ENCODE assay signal across 1 cellular context in genomic region chr5:116358911-116359418, GRCh38.
A peak's percentile ranks its signal among the peaks of the same experiment; 100 is the strongest.
TF ChIP-seq lines count a peak whose summit lies in the region.

No MANE protein-coding gene starts in this region.

TF ChIP-seq in K562, 482 proteins besides CTCF, POLR2A, EP300 and RAD21 (continued from another document):
- TF ChIP-seq JUND (IDR thresholded peaks at IDR 0.05; ENCODE audit: borderline replicate concordance, low read depth, low read length) (peak; percentile 71; the same call in 1 of the 2 replicates), JUND (tag; IDR thresholded peaks at IDR 0.05; ENCODE audit: borderline replicate concordance, low read depth, low read length) (peak; percentile 84; the same call in 2 of the 3 replicates), RBM25 (IDR thresholded peaks at IDR 0.05; ENCODE audit: low read depth, low read length, severe bottlenecking) (peak; percentile 92), PBX2 (CRISPR knock-in tag; IDR thresholded peaks at IDR 0.05; ENCODE audit: low read depth) (no peak), PBX2 (tag; conservative IDR thresholded peaks at IDR 0.05; ENCODE audit: low read depth) (peak; percentile 82), ATF1 (CRISPR knock-in tag; IDR thresholded peaks at IDR 0.05) (no peak), ATF1 (tag; IDR thresholded peaks at IDR 0.05) (peak; percentile 63), YY1 (IDR thresholded peaks at IDR 0.05; ENCODE audit: borderline replicate concordance in 1 of 3, control insufficient read depth in 1 of 3, extremely low read depth in 1 of 3, insufficient read depth in 3 of 3, insufficient read length in 1 of 3, insufficient replicate concordance in 2 of 3, low read depth in 1 of 3, low read length in 2 of 3) (no peak), NFIX (CRISPR knock-in tag; IDR thresholded peaks at IDR 0.05; ENCODE audit: low read depth) (no peak), SPI1 (IDR thresholded peaks at IDR 0.05; ENCODE audit: borderline replicate concordance, low read depth, low read length) (peak; percentile 99), RCOR1 (IDR thresholded peaks at IDR 0.05; ENCODE audit: borderline replicate concordance in 1 of 2, low read depth in 2 of 2, low read length in 2 of 2) (no peak), ELK1 (CRISPR knock-in tag; IDR thresholded peaks at IDR 0.05) (no peak), CREM (IDR thresholded peaks at IDR 0.05; ENCODE audit: low read depth) (peak; percentile 77), ARID1B (IDR thresholded peaks at IDR 0.05) (peak; percentile 72), OTX1 (CRISPR knock-in tag; IDR thresholded peaks at IDR 0.05) (no peak), DPF2 (IDR thresholded peaks at IDR 0.05) (peak; percentile 47; the same call in 1 of the 2 replicates), MCM3 (IDR thresholded peaks at IDR 0.05) (no peak), SMARCA5 (IDR thresholded peaks at IDR 0.05) (peak; percentile 81; the same call in 1 of the 2 replicates), RHOXF2B (CRISPR knock-in tag; conservative IDR thresholded peaks at IDR 0.05) (no peak), ZNF384 (IDR thresholded peaks at IDR 0.05; ENCODE audit: low read depth, low read length) (peak; percentile 65; the same call in 1 of the 2 replicates), ATF7 (IDR thresholded peaks at IDR 0.05) (peak; percentile 94), ADNP (tag; IDR thresholded peaks at IDR 0.05) (0 out of 2 replicates have a peak, but pooled peaks have one; percentile 36), ZNF318 (IDR thresholded peaks at IDR 0.05; ENCODE audit: borderline replicate concordance in 1 of 2, low read depth in 1 of 2) (0 out of 4 replicates have a peak, but pooled peaks of 1 of the 2 experiments have one; percentile 47), YBX1 (IDR thresholded peaks at IDR 0.05) (no peak), CTBP1 (IDR thresholded peaks at IDR 0.05; ENCODE audit: borderline replicate concordance) (peak; percentile 27; the same call in 1 of the 2 replicates), LEF1 (IDR thresholded peaks at IDR 0.05) (peak; percentile 45; the same call in 1 of the 2 replicates), SMARCE1 (IDR thresholded peaks at IDR 0.05) (peak; percentile 85; the same call in 1 of the 2 replicates), SOX6 (IDR thresholded peaks at IDR 0.05) (peak; percentile 57; the same call in 1 of the 2 replicates), ZBTB49 (CRISPR knock-in tag; IDR thresholded peaks at IDR 0.05; ENCODE audit: borderline replicate concordance) (no peak), CBX1 (IDR thresholded peaks at IDR 0.05; ENCODE audit: low read depth) (0 out of 2 replicates have a peak, but pooled peaks have one; percentile 37), RFX7 (CRISPR knock-in tag; IDR thresholded peaks at IDR 0.05) (no peak), MTA1 (IDR thresholded peaks at IDR 0.05; ENCODE audit: borderline replicate concordance) (peak; percentile 32; the same call in 1 of the 2 replicates), EGR1 (conservative IDR thresholded peaks at IDR 0.05) (peak; percentile 33; the same call in 1 of the 2 replicates), FOXK2 (conservative IDR thresholded peaks at IDR 0.05 in 1 of 2, IDR thresholded peaks at IDR 0.05 in 1 of 2; ENCODE audit: low read depth in 2 of 2) (peak in 1 of 2 experiments; percentile 33; a peak in 1 of 4 replicates), CBFA2T2 (conservative IDR thresholded peaks at IDR 0.05) (peak; percentile 26; the same call in 1 of the 2 replicates), TEAD2 (tag; IDR thresholded peaks at IDR 0.05) (no peak), ZNF175 (CRISPR knock-in tag; IDR thresholded peaks at IDR 0.05; ENCODE audit: low read depth) (no peak), CHD4 (IDR thresholded peaks at IDR 0.05; ENCODE audit: insufficient read depth, insufficient replicate concordance, low read depth, low read length, poor library complexity, severe bottlenecking) (peak; percentile 32)
